In the genomic region with DNA sequence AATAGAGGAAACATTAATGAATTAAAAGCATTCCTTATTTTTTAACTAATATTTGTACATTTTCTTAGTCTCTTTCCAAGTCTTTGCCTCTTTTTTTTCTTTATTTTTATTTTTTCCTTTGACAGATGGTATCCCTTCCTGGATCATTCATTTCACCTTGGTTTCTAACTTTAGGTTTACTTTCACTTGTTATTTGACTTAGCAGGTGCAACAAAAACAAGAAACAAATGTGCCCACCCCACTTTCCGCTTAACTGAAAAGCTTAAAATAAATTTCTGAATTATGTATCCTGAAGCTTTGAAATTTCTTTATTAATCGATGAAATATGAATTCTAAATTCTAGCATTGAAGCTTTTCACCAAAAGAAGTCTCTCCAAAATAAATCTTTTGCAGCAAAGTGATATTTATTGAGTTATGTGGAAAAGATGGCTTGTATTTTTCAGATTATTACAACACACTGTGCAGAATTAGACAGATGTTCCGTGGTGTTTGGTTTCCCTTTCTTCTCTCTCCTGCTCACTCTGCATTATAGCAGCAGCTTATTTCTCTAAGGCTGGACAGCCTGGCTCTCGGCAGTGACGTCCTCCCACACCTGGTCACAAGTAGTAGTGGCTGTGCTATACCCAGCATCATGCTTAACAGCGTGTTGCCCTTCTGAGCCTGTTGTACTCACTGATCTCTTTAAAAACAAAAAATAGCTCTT, we compare ENCODE assay signal across 16 cellular contexts.
DNase-seq lines count a peak whose midpoint lies in the region; ATAC-seq, FAIRE-seq and TF ChIP-seq lines count a peak whose summit lies in the region.
"Had no signal": no experiment of that assay in that cellular context is flagged by ENCODE, and none has a peak within 500 bp of the region (broad histone marks: within the 10 kb centered on the region; RNA-seq: fewer than 3 reads in every experiment).

No MANE protein-coding gene starts in this region.

- ATAC-seq in HG03442 (IDR thresholded peaks at IDR 0.05; ENCODE audit: unreplicated experiment): peak; percentile 60
- no peak for ATAC-seq in activated T-helper 17 cell treated with anti-CD3 and anti-CD28 coated beads, Interleukin-2, amount 50 U/mL, for 72 hours (replicated peaks)

- H3F3A ChIP-seq in DOHH2 (ENCODE audit: control insufficient read depth, insufficient read depth): peaks cover 20% of the 10 kb centered on the region

- H3K9me3 Mint-ChIP-seq in activated T-helper 17 cell treated with anti-CD3 and anti-CD28 coated beads, Interleukin-2, amount 50 U/mL, for 72 hours: no peaks in the 10 kb centered on the region
- H3K9me3 Mint-ChIP-seq in Caco-2 (ENCODE audit: unreplicated experiment): no peaks in the 10 kb centered on the region

- H3K4me1 ChIP-seq in BLaER1 (peaks cover 23% of the 10 kb centered on the region), DOHH2 (ENCODE audit: control insufficient read depth, low read length) (peaks cover 82% of the 10 kb centered on the region), small intestine (ENCODE audit: control insufficient read depth in 2 of 2, insufficient read depth in 1 of 2, low read depth in 1 of 2, low read length in 1 of 2) (no peaks in the 10 kb centered on the region), Caco-2 (no peaks in the 10 kb centered on the region)
- H3K4me1 ChIP-seq: colonic mucosa, testis had no signal

- H3K27ac ChIP-seq in BLaER1: no peak overlapping the region
- peak overlapping the region; percentile 95 for H3K27ac ChIP-seq in DOHH2 (ENCODE audit: low read depth, low read length)
- H3K27ac ChIP-seq in small intestine (ENCODE audit: low read depth in 1 of 2, low read length in 1 of 2): no peak overlapping the region
- H3K27ac ChIP-seq: C4-2B, colonic mucosa, testis had no signal

- TF ChIP-seq CTCF in DOHH2 (IDR thresholded peaks at IDR 0.05; ENCODE audit: low read depth, low read length, poor library complexity, severe bottlenecking) (no peak), Caco-2 (IDR thresholded peaks at IDR 0.05; ENCODE audit: insufficient read depth in 1 of 2, low read depth in 1 of 2, low read length in 1 of 2, severe bottlenecking in 1 of 2, unreplicated experiment in 1 of 2) (no peak)

- H3K27ac Mint-ChIP-seq in activated T-helper 17 cell treated with anti-CD3 and anti-CD28 coated beads, Interleukin-2, amount 50 U/mL, for 72 hours: peak overlapping the region; percentile 8
- H3K27ac Mint-ChIP-seq in Caco-2 (ENCODE audit: unreplicated experiment): no peak overlapping the region
- H3K27ac Mint-ChIP-seq: nephron had no signal

- CTCF ChIA-PET in Caco-2 (lab: Charles Lee): no interaction called here

- peaks cover 52% of the 10 kb centered on the region for H3K36me3 Mint-ChIP-seq in activated T-helper 17 cell treated with anti-CD3 and anti-CD28 coated beads, Interleukin-2, amount 50 U/mL, for 72 hours (ENCODE audit: low read depth)
- no peaks in the 10 kb centered on the region for H3K36me3 Mint-ChIP-seq in Caco-2 (ENCODE audit: insufficient read depth, unreplicated experiment)

- H3K9me3 ChIP-seq in BLaER1 (no peaks in the 10 kb centered on the region), DOHH2 (ENCODE audit: control insufficient read depth, insufficient read depth, low read length) (no peaks in the 10 kb centered on the region), small intestine (ENCODE audit: control insufficient read depth, low read depth) (no peaks in the 10 kb centered on the region), Caco-2 (no peaks in the 10 kb centered on the region)
- H3K9me3 ChIP-seq: colonic mucosa, testis had no signal

- no peaks in the 10 kb centered on the region for H3K4me1 Mint-ChIP-seq in activated T-helper 17 cell treated with anti-CD3 and anti-CD28 coated beads, Interleukin-2, amount 50 U/mL, for 72 hours
- peaks cover 6% of the 10 kb centered on the region for H3K4me1 Mint-ChIP-seq in Caco-2 (ENCODE audit: low read depth, unreplicated experiment)

- no TSS peak for BruUV-seq in Caco-2 (replicated peaks; lab: Mats Ljungman, UMichigan)

- DNase-seq in small intestine (no peak), NOMO-1 (lab: John Stamatoyannopoulos, UW; ENCODE audit: unreplicated experiment in 2 of 2) (no peak), Caco-2 (no peak)
- DNase-seq: activated CD8-positive, alpha-beta memory T cell treated with anti-CD3 and anti-CD28 coated beads for 24 hours; activated gamma-delta T cell treated with Interleukin-2 at 50 U/mL for 16 hours; colonic mucosa; NCI-H146; stimulated activated CD4-positive, alpha-beta T cell treated with anti-CD3 and anti-CD28 coated beads, Interleukin-15, amount 100 ng/mL, for 24 hours; testis had no signal

- H3K4me3 ChIP-seq in BLaER1 (no peak overlapping the region), DOHH2 (ENCODE audit: low read length) (peak overlapping the region; percentile 64), small intestine (ENCODE audit: low read depth in 1 of 2, low read length in 2 of 2) (no peak overlapping the region), Caco-2 (ENCODE audit: low read depth, low read length) (no peak overlapping the region)
- H3K4me3 ChIP-seq: colonic mucosa, lung, testis had no signal

- 89 to 95% (median 93%) methylated on average over 6 of the region's 6 CpGs for WGBS in small intestine, 3 donors

- no peak overlapping the region for H3K9ac ChIP-seq in BLaER1

- POLR2A ChIA-PET in Caco-2 (lab: Charles Lee): no interaction called here

- intact Hi-C loops in Caco-2 (cut with micrococcal nuclease; ENCODE audit: unreplicated experiment): loop anchor here (5.0 to 10.0 kb wide), 2 partner anchors 197 to 274 kb away; no protein-coding TSS in a partner anchor

- H3K4me2 ChIP-seq in BLaER1 (peak overlapping the region; percentile 59), DOHH2 (ENCODE audit: low read length) (peak overlapping the region; percentile 79)

- no peak for FAIRE-seq in small intestine (lab: Jason Lieb, UNC)

- H3K36me3 ChIP-seq in BLaER1 (peaks cover 52% of the 10 kb centered on the region), DOHH2 (ENCODE audit: control insufficient read depth, low read length) (peaks cover 29% of the 10 kb centered on the region), small intestine (ENCODE audit: control insufficient read depth in 2 of 2, insufficient read depth in 2 of 2, low read length in 2 of 2) (no peaks in the 10 kb centered on the region), Caco-2 (ENCODE audit: control insufficient read depth, insufficient read depth, low read length) (no peaks in the 10 kb centered on the region)
- H3K36me3 ChIP-seq: colonic mucosa had no signal

- H3K4me3 Mint-ChIP-seq in activated T-helper 17 cell treated with anti-CD3 and anti-CD28 coated beads, Interleukin-2, amount 50 U/mL, for 72 hours: no peak overlapping the region
- H3K4me3 Mint-ChIP-seq in Caco-2 (ENCODE audit: unreplicated experiment): no peak overlapping the region
- H3K4me3 Mint-ChIP-seq: nephron had no signal

- H3K27me3 ChIP-seq in BLaER1 (no peaks in the 10 kb centered on the region), DOHH2 (ENCODE audit: control insufficient read depth, low read length) (no peaks in the 10 kb centered on the region), small intestine (ENCODE audit: control insufficient read depth in 2 of 2, insufficient read depth in 2 of 2, low read length in 2 of 2) (no peaks in the 10 kb centered on the region), Caco-2 (replicated peaks; ENCODE audit: control insufficient read depth, insufficient read depth, low read length) (no peaks in the 10 kb centered on the region)
- H3K27me3 ChIP-seq: colonic mucosa, testis had no signal

- H4K20me1 ChIP-seq in BLaER1: no peaks in the 10 kb centered on the region
- no peaks in the 10 kb centered on the region for H4K20me1 ChIP-seq in DOHH2 (ENCODE audit: control insufficient read depth, insufficient read depth, low read depth, low read length)

- H3K79me2 ChIP-seq in DOHH2 (ENCODE audit: control insufficient read depth, low read length): peaks cover 18% of the 10 kb centered on the region

- no peaks in the 10 kb centered on the region for H3K27me3 Mint-ChIP-seq in activated T-helper 17 cell treated with anti-CD3 and anti-CD28 coated beads, Interleukin-2, amount 50 U/mL, for 72 hours
- no peaks in the 10 kb centered on the region for H3K27me3 Mint-ChIP-seq in Caco-2 (ENCODE audit: insufficient read depth, unreplicated experiment)

- H3K9me2 ChIP-seq in DOHH2 (replicated peaks; ENCODE audit: control insufficient read depth, low read length): no peaks in the 10 kb centered on the region
